Comparison of ENCODE assay signal across 19 cellular contexts in the genomic region with DNA sequence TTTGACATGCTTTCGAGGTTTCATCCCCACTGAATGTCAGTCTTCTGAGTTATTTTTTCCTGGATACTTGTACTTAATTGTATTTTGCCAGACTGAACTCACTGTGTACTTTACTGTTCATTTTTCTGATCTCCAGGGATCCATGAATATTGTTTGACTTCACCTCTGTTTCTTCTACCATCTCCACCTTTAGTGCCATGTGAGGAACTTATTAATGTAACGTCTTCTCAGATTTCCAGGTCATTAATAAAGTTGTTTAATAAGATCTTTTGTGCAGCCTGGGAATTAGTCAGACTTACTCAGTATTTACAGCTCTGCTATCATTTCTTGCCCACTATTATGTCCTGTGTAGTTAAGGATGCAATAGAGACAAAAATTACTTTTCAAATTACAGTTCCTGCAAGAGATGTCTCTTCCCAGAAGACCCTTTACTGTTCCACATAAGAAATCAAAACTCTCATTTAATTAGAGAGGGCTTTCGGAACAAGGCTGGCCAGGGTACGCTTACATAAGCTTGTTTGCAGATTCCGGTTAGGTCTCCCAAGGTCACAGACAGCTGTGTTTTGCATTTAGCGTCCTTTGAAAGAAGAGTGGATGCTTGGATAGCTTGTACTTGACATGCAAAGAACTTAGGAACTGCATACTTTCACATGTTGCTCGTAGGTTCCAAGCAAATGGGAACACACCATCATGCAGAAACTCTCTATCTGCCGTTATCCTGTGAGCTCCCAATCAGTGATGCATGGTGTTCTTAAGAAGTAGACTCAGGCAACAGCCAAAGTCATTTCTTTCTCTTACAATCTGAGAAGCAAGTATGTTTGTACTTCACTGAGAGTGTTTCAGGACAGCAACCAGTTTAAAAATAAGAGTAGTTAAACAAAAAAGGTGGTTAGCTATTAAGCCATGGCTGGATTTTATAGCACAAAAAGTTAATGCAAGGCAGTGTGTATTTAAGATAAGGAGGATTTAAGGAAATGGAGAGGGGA. TPM values are rescaled to one million over a fixed set of nuclear protein-coding genes. Genes with fewer than 3 reads are reported as not detected.
DNase-seq lines count a peak whose midpoint lies in the region; ATAC-seq and TF ChIP-seq lines count a peak whose summit lies in the region.
"Had no signal": no experiment of that assay in that cellular context is flagged by ENCODE, and none has a peak within 500 bp of the region (broad histone marks: within the 10 kb centered on the region; RNA-seq: fewer than 3 reads in every experiment).

No MANE protein-coding gene starts in this region.

- TF ChIP-seq POLR2A in esophagus squamous epithelium (IDR thresholded peaks at IDR 0.05) = no peak

- H3K4me1 ChIP-seq in esophagus squamous epithelium = peaks cover 7 to 27% (median 16%) of the 10 kb centered on the region in 3 donors
- peaks cover 42% of the 10 kb centered on the region for H3K4me1 ChIP-seq in mesodermal cell (ENCODE audit: control insufficient read depth, insufficient read depth, low read length, poor library complexity, severe bottlenecking)
- peaks cover 0 to 80% (median 34%) of the 10 kb centered on the region in 4 donors for H3K4me1 ChIP-seq in tibial artery

- no peaks in the 10 kb centered on the region for H3K27me3 ChIP-seq in esophagus squamous epithelium
- no peaks in the 10 kb centered on the region for H3K27me3 ChIP-seq in tibial artery

- no peaks in the 10 kb centered on the region for H3K36me3 ChIP-seq in esophagus squamous epithelium
- H3K36me3 ChIP-seq in mesodermal cell (ENCODE audit: control insufficient read depth, insufficient read depth, low read length) = no peaks in the 10 kb centered on the region
- no peaks in the 10 kb centered on the region for H3K36me3 ChIP-seq in tibial artery

- no peak overlapping the region for H3K4me3 Mint-ChIP-seq in T-helper 1 cell treated with Interleukin-12 subunit alpha and Interleukin-12 subunit beta and Interleukin-4 antibody, amounts not matched to agents 30 μg/mL and 1 μg/mL, for 36 hours
- H3K4me3 Mint-ChIP-seq: activated naive CD4-positive, alpha-beta T cell treated with anti-CD3 and anti-CD28 coated beads, Interleukin-2, amount 50 U/mL, for 24 hours; CD4-positive, alpha-beta T cell had no signal

- peaks cover 5% of the 10 kb centered on the region for H3K36me3 Mint-ChIP-seq in T-helper 1 cell treated with Interleukin-12 subunit alpha and Interleukin-12 subunit beta and Interleukin-4 antibody, amounts not matched to agents 30 μg/mL and 1 μg/mL, for 36 hours (ENCODE audit: low read depth)

- no peaks in the 10 kb centered on the region for H3K9me3 ChIP-seq in esophagus squamous epithelium
- H3K9me3 ChIP-seq in mesodermal cell (ENCODE audit: control insufficient read depth, low read length) = no peaks in the 10 kb centered on the region
- no peaks in the 10 kb centered on the region for H3K9me3 ChIP-seq in tibial artery

- H3K27ac ChIP-seq in esophagus squamous epithelium (peak overlapping the region in 3 of 4 donors; percentile 4 to 23 (median 11)), mesodermal cell (ENCODE audit: low read depth, low read length, severe bottlenecking) (peak overlapping the region; percentile 51), tibial artery (peak overlapping the region; percentile 51 to 79)

- WGBS in esophagus squamous epithelium, 2 donors = 66 to 78% methylated on average over 8 of the region's 8 CpGs
- 83 to 98% methylated on average over 4 of the region's 8 CpGs for WGBS in mesodermal cell (ENCODE audit: insufficient coverage in 2 of 2), 2 experiments

- H3K9me3 Mint-ChIP-seq in T-helper 1 cell treated with Interleukin-12 subunit alpha and Interleukin-12 subunit beta and Interleukin-4 antibody, amounts not matched to agents 30 μg/mL and 1 μg/mL, for 36 hours = peaks cover 6% of the 10 kb centered on the region
- H3K9me3 Mint-ChIP-seq: activated naive CD4-positive, alpha-beta T cell treated with anti-CD3 and anti-CD28 coated beads, Interleukin-2, amount 50 U/mL, for 24 hours; CD4-positive, alpha-beta T cell had no signal

- TF ChIP-seq CTCF in esophagus squamous epithelium (IDR thresholded peaks at IDR 0.05) (no peak), tibial artery (IDR thresholded peaks at IDR 0.05) (no peak)

- no peaks in the 10 kb centered on the region for H3K27me3 Mint-ChIP-seq in T-helper 1 cell treated with Interleukin-12 subunit alpha and Interleukin-12 subunit beta and Interleukin-4 antibody, amounts not matched to agents 30 μg/mL and 1 μg/mL, for 36 hours (ENCODE audit: low read depth)
- H3K27me3 Mint-ChIP-seq: activated naive CD4-positive, alpha-beta T cell treated with anti-CD3 and anti-CD28 coated beads, Interleukin-2, amount 50 U/mL, for 24 hours; CD4-positive, alpha-beta T cell; naive thymus-derived CD4-positive, alpha-beta T cell had no signal

- ATAC-seq in GM18498 (IDR thresholded peaks at IDR 0.05; ENCODE audit: unreplicated experiment) = no peak

- peak overlapping the region; percentile 41 for H3K27ac Mint-ChIP-seq in T-helper 1 cell treated with Interleukin-12 subunit alpha and Interleukin-12 subunit beta and Interleukin-4 antibody, amounts not matched to agents 30 μg/mL and 1 μg/mL, for 36 hours
- H3K27ac Mint-ChIP-seq: activated naive CD4-positive, alpha-beta T cell treated with anti-CD3 and anti-CD28 coated beads, Interleukin-2, amount 50 U/mL, for 24 hours; CD4-positive, alpha-beta T cell had no signal

- DNase-seq in T-helper 1 cell (no peak), esophagus squamous epithelium (lab: John Stamatoyannopoulos, UW) (no peak), tibial artery (no peak), NCI-H2029 treated with DMSO at 0.1 percent for 48 hours (lab: John Stamatoyannopoulos, UW) (no peak), middle frontal gyrus (ENCODE audit: extremely low spot score, low spot score) (no peak)
- DNase-seq: 8988T; activated CD8-positive, alpha-beta memory T cell treated with anti-CD3 and anti-CD28 coated beads for 24 hours; CD4-positive, alpha-beta T cell; NCI-H1105; NCI-H526; RPMI8226; small intestine; T1000 had no signal

- peaks cover 47% of the 10 kb centered on the region for H3K4me1 Mint-ChIP-seq in T-helper 1 cell treated with Interleukin-12 subunit alpha and Interleukin-12 subunit beta and Interleukin-4 antibody, amounts not matched to agents 30 μg/mL and 1 μg/mL, for 36 hours (ENCODE audit: low read depth)

- intact Hi-C loops in esophagus squamous epithelium (cut with DNase I) (loop anchor here (10.0 kb wide), 1 partner anchor 178 kb away; no protein-coding TSS in a partner anchor), tibial artery (cut with DNase I; ENCODE audit: low total_unique reads) (no loop called here)

- H3K4me3 ChIP-seq in esophagus squamous epithelium (no peak overlapping the region), mesodermal cell (ENCODE audit: extremely low read depth, insufficient read depth, low read length, poor library complexity, severe bottlenecking) (no peak overlapping the region), tibial artery (no peak overlapping the region)
- H3K4me3 ChIP-seq: coronary artery had no signal

RNA-seq across cellular contexts. Expression of gene FILIP1L, which starts 37.5 kb away (rescaled TPM):
- 10 to 100 TPM in 2 of 4 donors, 1 to 10 TPM in 2; 2.5 to 23.5 (median 10.7) TPM for total RNA-seq in esophagus squamous epithelium
- 33.5 TPM for polyA plus RNA-seq in mesodermal cell (2013, experiment 1 of 2)
- 33.0 TPM for polyA plus RNA-seq in mesodermal cell (2013, experiment 2 of 2)

Comparison
In these comparisons a context has a peak if more than half of its experiments do, and no peak if none do; other contexts are left out.
1. H3K27ac ChIP-seq: peak in every context shown above with its lines; median percentile 65 in tibial artery; 51 in mesodermal cell; 11 in esophagus squamous epithelium.